In the genomic region with DNA sequence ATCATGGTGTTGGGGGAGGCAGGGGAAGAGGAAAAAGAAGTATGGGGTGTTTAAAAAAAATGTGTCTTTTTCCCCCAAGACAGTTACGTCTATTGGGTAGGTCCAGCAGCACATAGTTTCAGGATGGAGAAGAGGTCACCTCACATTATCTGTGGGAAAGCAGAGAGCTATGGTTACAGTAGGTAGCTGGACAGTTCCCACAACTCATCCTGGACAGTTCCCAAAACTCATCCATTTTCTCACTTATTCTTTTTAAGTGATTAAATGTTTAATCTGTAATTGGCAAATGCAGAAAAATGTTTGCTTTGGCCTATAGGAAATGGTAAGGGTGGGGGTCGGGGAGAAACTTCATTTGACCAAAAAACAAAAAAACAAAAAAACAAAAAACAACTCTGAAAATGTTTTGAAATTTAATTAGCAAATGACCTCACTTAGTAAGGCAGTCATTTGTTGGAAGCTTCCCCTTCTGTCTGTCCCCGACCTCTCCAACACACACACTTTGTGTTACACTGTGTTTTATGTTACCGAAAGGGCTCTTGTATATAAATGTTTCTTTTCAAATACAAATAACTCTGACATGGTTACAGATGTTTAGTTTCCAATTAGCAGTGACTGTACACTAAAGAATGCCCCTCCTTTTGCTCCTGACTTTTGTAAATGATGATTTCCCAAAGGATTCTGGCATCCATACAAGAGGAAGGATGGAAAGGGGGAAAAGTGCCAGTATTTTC, we compare ENCODE assay signal across 11 cellular contexts.
DNase-seq lines count a peak whose midpoint lies in the region; ATAC-seq and TF ChIP-seq lines count a peak whose summit lies in the region.
"Had no signal": no experiment of that assay in that cellular context is flagged by ENCODE, and none has a peak within 500 bp of the region (broad histone marks: within the 10 kb centered on the region; RNA-seq: fewer than 3 reads in every experiment).

No MANE protein-coding gene starts in this region.

- no peaks in the 10 kb centered on the region for H3K4me1 ChIP-seq in mammary epithelial cell (ENCODE audit: insufficient read depth, low read length)
- H3K4me1 ChIP-seq in left lung = peaks cover 0 to 11% of the 10 kb centered on the region in 2 donors
- H3K4me1 ChIP-seq in vagina = peaks cover 46% of the 10 kb centered on the region
- peaks cover 3% of the 10 kb centered on the region; the same call in 1 of the 2 replicates for H3K4me1 ChIP-seq in SJCRH30

- no peak overlapping the region for H3K9ac ChIP-seq in mammary epithelial cell (ENCODE audit: insufficient read depth, low read length)

- CTCF ChIA-PET in MCF 10A (lab: Yijun Ruan, JAX) (interaction anchor here (0.6 to 0.7 kb wide), 2 partner anchors 40 to 453 kb away, joined by 3 to 4 read pairs; no protein-coding TSS in a partner anchor), mammary epithelial cell (lab: Charles Lee; ENCODE audit: low non-redundant PET) (no interaction called here)

- no peaks in the 10 kb centered on the region for H3K27me3 ChIP-seq in mammary epithelial cell (ENCODE audit: insufficient read depth, low read length)
- H3K27me3 ChIP-seq in left lung = no peaks in the 10 kb centered on the region
- H3K27me3 ChIP-seq in vagina = no peaks in the 10 kb centered on the region
- no peaks in the 10 kb centered on the region for H3K27me3 ChIP-seq in brain microvascular endothelial cell (replicated peaks)
- no peaks in the 10 kb centered on the region for H3K27me3 ChIP-seq in SJCRH30

- H3K36me3 ChIP-seq in mammary epithelial cell (ENCODE audit: insufficient read depth, low read length) = peaks cover 5% of the 10 kb centered on the region
- peaks cover 0 to 18% of the 10 kb centered on the region in 2 donors for H3K36me3 ChIP-seq in left lung
- H3K36me3 ChIP-seq in vagina = no peaks in the 10 kb centered on the region
- H3K36me3 ChIP-seq in brain microvascular endothelial cell (replicated peaks) = no peaks in the 10 kb centered on the region
- H3K36me3 ChIP-seq in SJCRH30 = peaks cover 3% of the 10 kb centered on the region; the same call in 1 of the 2 replicates

- H3K9me3 ChIP-seq in mammary epithelial cell (replicated peaks; ENCODE audit: insufficient read depth, low read length) (no peaks in the 10 kb centered on the region), left lung (no peaks in the 10 kb centered on the region), vagina (no peaks in the 10 kb centered on the region), SJCRH30 (replicated peaks) (no peaks in the 10 kb centered on the region)

- H3K4me1 Mint-ChIP-seq in MCF 10A (ENCODE audit: insufficient read depth, unreplicated experiment) = no peaks in the 10 kb centered on the region
- H3K4me1 Mint-ChIP-seq in endothelial cell (ENCODE audit: unreplicated experiment) = peaks cover 2% of the 10 kb centered on the region

- peaks cover 32% of the 10 kb centered on the region for H3K36me3 Mint-ChIP-seq in MCF 10A (ENCODE audit: insufficient read depth, unreplicated experiment)
- H3K36me3 Mint-ChIP-seq in endothelial cell (ENCODE audit: low read depth, unreplicated experiment) = no peaks in the 10 kb centered on the region

- dilution Hi-C loops in mammary epithelial cell (cut with HindIII; ENCODE audit: low sequenced_read_pairs) = no loop called here

- H3K4me3 ChIP-seq in mammary epithelial cell (replicated peaks in 1 of 3; ENCODE audit: insufficient read depth in 1 of 3, low read depth in 2 of 3, low read length in 3 of 3) = no peak overlapping the region
- no peak overlapping the region for H3K4me3 ChIP-seq in left lung
- H3K4me3 ChIP-seq in vagina = no peak overlapping the region
- H3K4me3 ChIP-seq in brain microvascular endothelial cell (ENCODE audit: low read depth, low read length) = no peak overlapping the region
- H3K4me3 ChIP-seq in SJCRH30 = no peak overlapping the region

- no TSS peak for BruUV-seq in MCF 10A (replicated peaks; lab: Mats Ljungman, UMichigan)
- BruUV-seq in mammary epithelial cell (replicated peaks; lab: Mats Ljungman, UMichigan) = no TSS peak

- H3K27ac ChIP-seq in mammary epithelial cell (ENCODE audit: insufficient read depth, low read depth, low read length) = no peak overlapping the region
- peak overlapping the region; percentile 12 for H3K27ac ChIP-seq in caudate nucleus (ENCODE audit: low read depth, low read length)
- H3K27ac ChIP-seq in left lung = peak overlapping the region; percentile 10 to 30
- peak overlapping the region; percentile 63 for H3K27ac ChIP-seq in vagina
- H3K27ac ChIP-seq in brain microvascular endothelial cell = no peak overlapping the region
- H3K27ac ChIP-seq in SJCRH30 = no peak overlapping the region

- H4K20me1 ChIP-seq in mammary epithelial cell (ENCODE audit: insufficient read depth, low read length) = no peaks in the 10 kb centered on the region

- H3K79me2 ChIP-seq in mammary epithelial cell (ENCODE audit: insufficient read depth, low read length) = no peaks in the 10 kb centered on the region

- TF ChIP-seq CTCF in MCF 10A (IDR thresholded peaks at IDR 0.05; ENCODE audit: unreplicated experiment) = no peak
- no peak for TF ChIP-seq CTCF in mammary epithelial cell (conservative IDR thresholded peaks at IDR 0.05 in 1 of 2, IDR thresholded peaks at IDR 0.05 in 1 of 2; ENCODE audit: extremely low read depth in 1 of 2, insufficient read depth in 1 of 2, low read depth in 1 of 2, low read length in 2 of 2)
- TF ChIP-seq CTCF in left lung (IDR thresholded peaks at IDR 0.05) = no peak
- TF ChIP-seq CTCF in vagina (IDR thresholded peaks at IDR 0.05) = no peak
- TF ChIP-seq CTCF in endothelial cell (IDR thresholded peaks at IDR 0.05; ENCODE audit: unreplicated experiment) = no peak
- no peak for TF ChIP-seq CTCF in brain microvascular endothelial cell (IDR thresholded peaks at IDR 0.05; ENCODE audit: low read depth, low read length, missing control alignments)

- H3K4me2 ChIP-seq in mammary epithelial cell (ENCODE audit: insufficient read depth, low read depth, low read length) = no peak overlapping the region

- H3K27me3 Mint-ChIP-seq in MCF 10A (ENCODE audit: insufficient read depth, unreplicated experiment) (no peaks in the 10 kb centered on the region), endothelial cell (ENCODE audit: unreplicated experiment) (no peaks in the 10 kb centered on the region)
- H3K27me3 Mint-ChIP-seq: activated CD4-positive, alpha-beta T cell treated with anti-CD3 and anti-CD28 coated beads for 36 hours had no signal

- no peak for TF ChIP-seq POLR2A in vagina (IDR thresholded peaks at IDR 0.05)

- H3K4me3 Mint-ChIP-seq in MCF 10A (ENCODE audit: unreplicated experiment) (no peak overlapping the region), endothelial cell (ENCODE audit: unreplicated experiment) (no peak overlapping the region)
- H3K4me3 Mint-ChIP-seq: activated CD4-positive, alpha-beta T cell treated with anti-CD3 and anti-CD28 coated beads for 36 hours had no signal

- DNase-seq in MCF 10A (ENCODE audit: unreplicated experiment) = peak; percentile 38
- no peak for DNase-seq in mammary epithelial cell
- DNase-seq in caudate nucleus (lab: John Stamatoyannopoulos, UW) = no peak
- no peak for DNase-seq in left lung
- DNase-seq in vagina (ENCODE audit: extremely low spot score in 2 of 2) = no peak
- no peak for DNase-seq in endothelial cell (ENCODE audit: low spot score)
- DNase-seq in brain microvascular endothelial cell = no peak
- DNase-seq in SJCRH30 = no peak
- DNase-seq: activated CD4-positive, alpha-beta T cell treated with anti-CD3 and anti-CD28 coated beads for 36 hours; head of caudate nucleus; nucleus accumbens had no signal

- peak overlapping the region; percentile 24 for H3K27ac Mint-ChIP-seq in MCF 10A (ENCODE audit: low read depth, unreplicated experiment)
- H3K27ac Mint-ChIP-seq in endothelial cell (ENCODE audit: unreplicated experiment) = no peak overlapping the region
- H3K27ac Mint-ChIP-seq: activated CD4-positive, alpha-beta T cell treated with anti-CD3 and anti-CD28 coated beads for 36 hours had no signal

- intact Hi-C loops in MCF 10A (cut with micrococcal nuclease) = no loop called here
- intact Hi-C loops in mammary epithelial cell (cut with micrococcal nuclease) = no loop called here
- intact Hi-C loops in left lung (cut with DNase I) = no loop called here
- intact Hi-C loops in vagina (cut with DNase I) = no loop called here

- 24% methylated on average over 4 of the region's 4 CpGs for WGBS in mammary epithelial cell (ENCODE audit: low coverage, missing lambda C conversion rate)

- H2AFZ ChIP-seq in mammary epithelial cell (ENCODE audit: low read depth, low read length) = no peak overlapping the region

- peak; percentile 62 for ATAC-seq in left lung
- ATAC-seq: activated CD4-positive, alpha-beta T cell treated with anti-CD3 and anti-CD28 coated beads for 36 hours had no signal

- POLR2A ChIA-PET in MCF 10A (lab: Yijun Ruan, JAX) = interaction anchor here (0.7 to 0.9 kb wide), 2 partner anchors 9 to 27 kb away, joined by 3 read pairs; no protein-coding TSS in a partner anchor

- no peaks in the 10 kb centered on the region for H3K9me3 Mint-ChIP-seq in MCF 10A (ENCODE audit: unreplicated experiment)
- H3K9me3 Mint-ChIP-seq in endothelial cell (ENCODE audit: unreplicated experiment) = no peaks in the 10 kb centered on the region

- in situ Hi-C loops in mammary epithelial cell (cut with MboI; ENCODE audit: low sequenced_read_pairs in 2 of 2) = no loop called here
- in situ Hi-C loops in brain microvascular endothelial cell (cut with HindIII; ENCODE audit: low pct_ligation_motif_present, low sequenced_read_pairs) = no loop called here

Comparison
In these comparisons a context has a peak if more than half of its experiments do, and no peak if none do; other contexts are left out.
1. H3K27ac ChIP-seq: peak in caudate nucleus (single experiment), left lung (2 of 2) and vagina (single experiment); none in mammary epithelial cell (single experiment), brain microvascular endothelial cell (single experiment) and SJCRH30 (single experiment).